Comparison of ENCODE assay signal across 9 cellular contexts in genomic region chr1:110778821-110779220, GRCh38.
"Had no signal": no experiment of that assay in that cellular context is flagged by ENCODE, and none has a peak within 500 bp of the region (broad histone marks: within the 10 kb centered on the region; RNA-seq: fewer than 3 reads in every experiment).

No MANE protein-coding gene starts in this region.

- H3K4me3 Mint-ChIP-seq: HFFc6 had no signal

- H3K9me3 Mint-ChIP-seq: HFFc6, IgD-negative memory B cell had no signal

- DNase-seq: GOT3, H7, HFFc6, KBM-7 had no signal

- H3K27ac Mint-ChIP-seq: HFFc6, IgD-negative memory B cell had no signal

- H3K36me3 Mint-ChIP-seq: IgD-negative memory B cell had no signal

- H3K4me1 ChIP-seq: HAP-1 had no signal

- H3K27ac ChIP-seq: HL-60 had no signal

- ATAC-seq: HCT116, HepG2 had no signal

- H3K36me3 ChIP-seq: HAP-1 had no signal

- H3K4me3 ChIP-seq: HAP-1 had no signal
